ENCODE assay signal across 9 cellular contexts in the genomic region with DNA sequence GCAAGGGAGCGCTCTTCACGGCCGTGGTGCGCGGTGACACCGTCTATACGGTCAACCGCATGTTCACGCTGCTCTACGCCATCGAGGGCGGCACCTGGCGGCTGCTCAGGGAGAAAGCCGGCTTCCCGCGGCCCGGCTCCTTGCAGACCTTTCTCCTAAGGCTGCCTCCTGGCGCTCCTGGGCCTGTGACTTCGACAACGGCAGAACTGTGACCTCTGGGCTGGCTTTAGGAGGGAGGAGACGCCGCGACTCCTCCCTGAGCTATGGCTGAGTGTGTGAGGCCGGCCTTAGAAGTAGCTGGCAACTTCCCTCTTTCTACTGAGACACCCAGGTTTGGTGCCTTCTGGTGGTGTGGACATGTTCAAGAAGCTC. TPM values are rescaled to one million over a fixed set of nuclear protein-coding genes. Genes with fewer than 3 reads are reported as not detected.
A peak's percentile ranks its signal among the peaks of the same experiment; 100 is the strongest.
DNase-seq lines count a peak whose midpoint lies in the region; ATAC-seq and TF ChIP-seq lines count a peak whose summit lies in the region.
"Had no signal": no experiment of that assay in that cellular context is flagged by ENCODE, and none has a peak within 500 bp of the region (broad histone marks: within the 10 kb centered on the region; RNA-seq: fewer than 3 reads in every experiment).

No MANE protein-coding gene starts in this region.

- ATAC-seq in GM21717 (IDR thresholded peaks at IDR 0.05; ENCODE audit: unreplicated experiment): no peak

- no peaks in the 10 kb centered on the region for H3K9me3 ChIP-seq in esophagus squamous epithelium
- no peaks in the 10 kb centered on the region for H3K9me3 ChIP-seq in osteoblast (ENCODE audit: low read depth, low read length)

- TF ChIP-seq POLR2A in esophagus squamous epithelium (IDR thresholded peaks at IDR 0.05): no peak

- H3K27me3 ChIP-seq in H7 (ENCODE audit: control insufficient read depth, insufficient read depth, low read length) (no peaks in the 10 kb centered on the region), esophagus squamous epithelium (peaks cover 0 to 19% (median 0%) of the 10 kb centered on the region in 4 donors), osteoblast (ENCODE audit: insufficient read depth, low read length) (peaks cover 12% of the 10 kb centered on the region)

- H3K27ac ChIP-seq in esophagus squamous epithelium (no peak overlapping the region), osteoblast (ENCODE audit: low read depth, low read length) (no peak overlapping the region)

- no peaks in the 10 kb centered on the region for H3K79me2 ChIP-seq in osteoblast (ENCODE audit: insufficient read depth, low read length)

- H3K36me3 ChIP-seq in H7 (replicated peaks; ENCODE audit: control insufficient read depth, insufficient read depth, low read length): no peaks in the 10 kb centered on the region
- no peaks in the 10 kb centered on the region for H3K36me3 ChIP-seq in esophagus squamous epithelium
- no peaks in the 10 kb centered on the region for H3K36me3 ChIP-seq in osteoblast (ENCODE audit: insufficient read depth, low read length)

- no peaks in the 10 kb centered on the region for H4K20me1 ChIP-seq in osteoblast (ENCODE audit: insufficient read depth, low read length)

- no peak overlapping the region for H3K4me3 ChIP-seq in H7 (ENCODE audit: insufficient read depth, low read depth, low read length)
- H3K4me3 ChIP-seq in esophagus squamous epithelium: peak overlapping the region in 1 of 4 donors; percentile 28
- no peak overlapping the region for H3K4me3 ChIP-seq in osteoblast (ENCODE audit: insufficient read depth, low read length)

- H3K4me1 ChIP-seq in esophagus squamous epithelium (peaks cover 4 to 42% (median 7%) of the 10 kb centered on the region in 3 donors), osteoblast (ENCODE audit: insufficient read depth, low read length) (no peaks in the 10 kb centered on the region)

- DNase-seq in H7: peak; percentile 93
- peak; percentile 76 for DNase-seq in activated CD8-positive, alpha-beta memory T cell treated with anti-CD3 and anti-CD28 coated beads for 24 hours
- DNase-seq in esophagus squamous epithelium (lab: John Stamatoyannopoulos, UW): no peak
- peak; percentile 97 for DNase-seq in osteoblast (ENCODE audit: insufficient read length, low spot score, missing footprints)
- no peak for DNase-seq in NCI-H1930 (lab: John Stamatoyannopoulos, UW)
- DNase-seq in NCI-H187 treated with DMSO at 0.1 percent for 48 hours (lab: John Stamatoyannopoulos, UW): no peak
- no peak for DNase-seq in cerebellum (ENCODE audit: low spot score)

- TF ChIP-seq CTCF in esophagus squamous epithelium (IDR thresholded peaks at IDR 0.05) (peak; percentile 23 to 65 (median 50)), osteoblast (IDR thresholded peaks at IDR 0.05; ENCODE audit: extremely low read depth, low read depth, low read length) (peak; percentile 47)

- H3K4me2 ChIP-seq in osteoblast (ENCODE audit: insufficient read depth, low read length): no peak overlapping the region

- 24 to 26% methylated on average over 3 to 17 of the region's 24 CpGs for WGBS in esophagus squamous epithelium, 2 donors

- peak overlapping the region; percentile 14 for H2AFZ ChIP-seq in osteoblast (ENCODE audit: low read length)

- intact Hi-C loops in esophagus squamous epithelium (cut with DNase I): no loop called here

RNA-seq across cellular contexts. Expression of gene KBTBD13, which starts 1.4 kb away (rescaled TPM):
- 0.17 TPM in 1 of 2 replicates, not detected in the other for total RNA-seq in H7 (2014; rRNA removed; shearing (Covaris generic))
- not detected for total RNA-seq in esophagus squamous epithelium
- total RNA-seq in osteoblast: not detected in 2 replicates
- not detected for total RNA-seq in cerebellum

RNA-seq across cellular contexts. Expression of gene RASL12, which starts 10.2 kb away (rescaled TPM):
- total RNA-seq in H7 (2014; rRNA removed; shearing (Covaris generic)): 20.9 and 22.1 TPM in 2 replicates
- total RNA-seq in esophagus squamous epithelium: 10 to 100 TPM in 2 of 4 donors, 1 to 10 TPM in 2; 2.8 to 32.4 (median 8.9) TPM
- under 0.01 and 0.36 TPM in 2 replicates for total RNA-seq in osteoblast
- total RNA-seq in cerebellum: 5.5 TPM

RNA-seq across cellular contexts. Expression of gene SLC51B, which starts 32.8 kb away (rescaled TPM):
- not detected in 2 replicates for total RNA-seq in H7 (2014; rRNA removed; shearing (Covaris generic))
- total RNA-seq in esophagus squamous epithelium (not detected), osteoblast (not detected in 2 replicates), cerebellum (not detected)
- total RNA-seq: myocyte had no signal

RNA-seq across cellular contexts. Expression of gene UBAP1L, which starts 37.0 kb away (rescaled TPM):
- 0.14 and 1.6 TPM in 2 replicates for total RNA-seq in H7 (2014; rRNA removed; shearing (Covaris generic))
- total RNA-seq in esophagus squamous epithelium (1 to 10 TPM; 1.6 to 6.3 (median 2.0) TPM), osteoblast (2.9 and 3.3 TPM in 2 replicates), cerebellum (10.3 TPM)

RNA-seq across cellular contexts. Expression of gene MTFMT, which starts 48.5 kb away (rescaled TPM):
- total RNA-seq in H7 (2014; rRNA removed; shearing (Covaris generic)): 28.2 and 32.3 TPM in 2 replicates
- total RNA-seq in esophagus squamous epithelium (10 to 100 TPM; 12.8 to 21.0 (median 17.8) TPM), osteoblast (24.5 and 31.8 TPM in 2 replicates), cerebellum (20.4 TPM)

Comparison
In these comparisons a context has a peak if more than half of its experiments do, and no peak if none do; other contexts are left out.
1. DNase-seq: peak in H7 (single experiment), activated CD8-positive, alpha-beta memory T cell treated with anti-CD3 and anti-CD28 coated beads for 24 hours (single experiment) and osteoblast (single experiment); none in esophagus squamous epithelium (single experiment), NCI-H1930 (0 of 2), NCI-H187 treated with DMSO at 0.1 percent for 48 hours (single experiment) and cerebellum (single experiment).